19 cellular contexts compared by ENCODE assay signal in genomic region chr2:160694221-160694620, GRCh38.
DNase-seq lines count a peak whose midpoint lies in the region; ATAC-seq and TF ChIP-seq lines count a peak whose summit lies in the region.
"Had no signal": no experiment of that assay in that cellular context is flagged by ENCODE, and none has a peak within 500 bp of the region (broad histone marks: within the 10 kb centered on the region; RNA-seq: fewer than 3 reads in every experiment).

No MANE protein-coding gene starts in this region.

- no peaks in the 10 kb centered on the region for H3K9me2 ChIP-seq in Loucy (replicated peaks; ENCODE audit: low read depth, low read length)

- ATAC-seq in GM19395 (IDR thresholded peaks at IDR 0.05; ENCODE audit: unreplicated experiment) (peak; percentile 13), GM18505 (IDR thresholded peaks at IDR 0.05; ENCODE audit: unreplicated experiment) (no peak)
- no peak for ATAC-seq in stimulated activated naive CD8-positive, alpha-beta T cell treated with anti-CD3 and anti-CD28 coated beads, Interleukin-15, Interleukin-2, amounts not matched to agents 100 U/mL and 50 U/mL, for 24 hours
- ATAC-seq: T-cell had no signal

- no peaks in the 10 kb centered on the region for H3K36me3 ChIP-seq in Loucy (ENCODE audit: insufficient read depth, low read length)
- no peaks in the 10 kb centered on the region for H3K36me3 ChIP-seq in WERI-Rb-1
- H3K36me3 ChIP-seq: Peyer's patch, SJCRH30 had no signal

- no peak overlapping the region for H3K27ac ChIP-seq in WERI-Rb-1
- H3K27ac ChIP-seq: C4-2B, Peyer's patch, SJCRH30 had no signal

- TF ChIP-seq POLR2A in GM18505 (IDR thresholded peaks at IDR 0.05; ENCODE audit: borderline replicate concordance, extremely low read depth, insufficient read depth, insufficient read length): no peak

- peak overlapping the region; percentile 73 for H2AFZ ChIP-seq in Loucy (ENCODE audit: low read length)

- no peaks in the 10 kb centered on the region for H3K79me2 ChIP-seq in Loucy (ENCODE audit: insufficient read depth, low read length)

- TF ChIP-seq CTCF in Loucy (conservative IDR thresholded peaks at IDR 0.05; ENCODE audit: low read length): no peak
- TF ChIP-seq CTCF in WERI-Rb-1 (IDR thresholded peaks at IDR 0.05; ENCODE audit: low read depth, low read length): no peak

- H3F3A ChIP-seq in Loucy (ENCODE audit: low read depth): no peaks in the 10 kb centered on the region

- H4K20me1 ChIP-seq in Loucy (ENCODE audit: insufficient read depth, low read length, poor library complexity, severe bottlenecking): no peaks in the 10 kb centered on the region

- H3K4me2 ChIP-seq in Loucy (ENCODE audit: low read depth, low read length, poor library complexity, severe bottlenecking): peak overlapping the region; percentile 43

- H3K27me3 ChIP-seq in Loucy (ENCODE audit: insufficient read depth, low read length, poor library complexity, severe bottlenecking): no peaks in the 10 kb centered on the region
- no peaks in the 10 kb centered on the region for H3K27me3 ChIP-seq in WERI-Rb-1 (ENCODE audit: insufficient read depth, low read depth, severe bottlenecking)
- H3K27me3 ChIP-seq: Peyer's patch, SJCRH30 had no signal

- peak; percentile 10 for DNase-seq in DMS 273 treated with DMSO at 0.1 percent for 48 hours (lab: John Stamatoyannopoulos, UW)
- DNase-seq in WERI-Rb-1: peak; percentile 53
- no peak for DNase-seq in dedifferentiated amniotic fluid mesenchymal stem cell (ENCODE audit: extremely low spot score)
- no peak for DNase-seq in stimulated activated naive CD8-positive, alpha-beta T cell treated with anti-CD3 and anti-CD28 coated beads, Interleukin-15, Interleukin-2, amounts not matched to agents 100 U/mL and 50 U/mL, for 24 hours
- no peak for DNase-seq in NCI-H2107 (lab: John Stamatoyannopoulos, UW)
- DNase-seq: Calu3; CD8-positive, alpha-beta memory T cell; DMS53; GDM1; NCI-H1092; NCI-H1436 treated with DMSO at 0.1 percent for 48 hours; NCI-H2029; Peyer's patch; SJCRH30; T-cell had no signal

- H3K4me3 ChIP-seq in Loucy (ENCODE audit: low read length, poor library complexity, severe bottlenecking): no peak overlapping the region
- no peak overlapping the region for H3K4me3 ChIP-seq in WERI-Rb-1 (ENCODE audit: low read depth, low read length)
- H3K4me3 ChIP-seq: Peyer's patch, SJCRH30 had no signal

- peaks cover 19% of the 10 kb centered on the region for H3K4me1 ChIP-seq in Loucy (ENCODE audit: insufficient read depth, low read length, poor library complexity, severe bottlenecking)
- H3K4me1 ChIP-seq: Peyer's patch had no signal

- H3K9me3 ChIP-seq in Loucy (ENCODE audit: insufficient read depth, low read depth, low read length): no peaks in the 10 kb centered on the region
- no peaks in the 10 kb centered on the region for H3K9me3 ChIP-seq in WERI-Rb-1 (ENCODE audit: severe bottlenecking)
- H3K9me3 ChIP-seq: Peyer's patch, SJCRH30 had no signal

- no peak overlapping the region for H3K9ac ChIP-seq in Loucy (ENCODE audit: low read depth, low read length, poor library complexity, severe bottlenecking)

Comparison
In these comparisons a context has a peak if more than half of its experiments do, and no peak if none do; other contexts are left out.
1. DNase-seq: peak in DMS 273 treated with DMSO at 0.1 percent for 48 hours (single experiment) and WERI-Rb-1 (single experiment); none in dedifferentiated amniotic fluid mesenchymal stem cell (single experiment), stimulated activated naive CD8-positive, alpha-beta T cell treated with anti-CD3 and anti-CD28 coated beads, Interleukin-15, Interleukin-2, amounts not matched to agents 100 U/mL and 50 U/mL, for 24 hours (single experiment) and NCI-H2107 (single experiment).